Comparison of ENCODE assay signal across 17 cellular contexts in the genomic region with DNA sequence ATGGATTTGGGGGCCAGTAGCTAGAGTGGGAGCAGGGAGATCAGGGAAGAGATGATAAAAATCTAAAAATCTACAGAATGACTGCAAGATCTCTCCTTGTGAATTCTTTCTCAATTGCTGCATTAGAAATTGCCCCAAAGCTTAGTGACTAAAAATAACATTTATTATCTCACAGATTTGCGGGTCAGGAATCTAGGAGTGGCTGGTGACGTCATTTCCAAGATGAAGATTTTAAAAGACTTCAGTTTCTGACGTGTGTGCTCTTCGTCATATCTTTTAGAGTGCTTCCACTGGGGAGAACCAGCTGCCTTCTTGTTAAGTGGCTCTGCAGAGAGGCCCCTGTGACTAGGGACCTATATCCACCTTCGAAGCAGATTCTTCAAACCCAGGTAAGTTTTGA.
DNase-seq lines count a peak whose midpoint lies in the region; ATAC-seq and TF ChIP-seq lines count a peak whose summit lies in the region.
"Had no signal": no experiment of that assay in that cellular context is flagged by ENCODE, and none has a peak within 500 bp of the region (broad histone marks: within the 10 kb centered on the region; RNA-seq: fewer than 3 reads in every experiment).

No MANE protein-coding gene starts in this region.

- no peak for ATAC-seq in IMR-90 (ENCODE audit: low read depth)
- no peak for ATAC-seq in GM21360 (IDR thresholded peaks at IDR 0.05; ENCODE audit: unreplicated experiment)
- no peak for ATAC-seq in GM21526 (IDR thresholded peaks at IDR 0.05; ENCODE audit: low FRiP score, unreplicated experiment)
- ATAC-seq: A549, Panc1, Right ventricle myocardium inferior had no signal

- no peak overlapping the region for H4K91ac ChIP-seq in IMR-90 (ENCODE audit: insufficient read depth, low read depth, low read length)

- H3K23ac ChIP-seq in IMR-90 (ENCODE audit: low read depth, low read length) = no peak overlapping the region

- no peak for TF ChIP-seq RAD21 in IMR-90 (IDR thresholded peaks at IDR 0.05; ENCODE audit: low read length)

- H3K79me1 ChIP-seq in IMR-90 (ENCODE audit: low read depth in 1 of 2, low read length in 2 of 2) = no peaks in the 10 kb centered on the region

- H2BK15ac ChIP-seq in IMR-90 (ENCODE audit: low read depth, low read length) = no peak overlapping the region

- no peak overlapping the region for H3K18ac ChIP-seq in IMR-90 (ENCODE audit: low read depth, low read length)

- peak; percentile 43 for DNase-seq in BJ (ENCODE audit: low read depth)
- peak; percentile 42 for DNase-seq in IMR-90
- DNase-seq in brain microvascular endothelial cell = peak; percentile 9
- DNase-seq in iris pigment epithelial cell (ENCODE audit: low read depth) = peak; percentile 32
- no peak for DNase-seq in H7
- no peak for DNase-seq in DMS79 (lab: John Stamatoyannopoulos, UW)
- DNase-seq: Calu3; CD4-positive, CD25-positive, alpha-beta regulatory T cell; DMS79 treated with DMSO at 0.1 percent for 48 hours; NCI-H1048; NCI-H1694; NCI-H774 had no signal

- H2BK20ac ChIP-seq in IMR-90 (ENCODE audit: low read depth, low read length) = no peak overlapping the region

- WGBS in IMR-90 (ENCODE audit: extremely low coverage in 2 of 2, insufficient read length in 1 of 2), 2 experiments = 84% methylated on average over 3 of the region's 5 CpGs; no CpG with 5 or more reads in 1 of the 2 experiments

- no peak for TF ChIP-seq POLR2A in IMR-90 (IDR thresholded peaks at IDR 0.05; ENCODE audit: low read depth, low read length)

- no TSS peak for BruUV-seq in IMR-90 (replicated peaks; lab: Mats Ljungman, UMichigan)

- intact Hi-C loops in IMR-90 (cut with micrococcal nuclease) = no loop called here

- no peaks in the 10 kb centered on the region for H3K36me3 ChIP-seq in BJ (ENCODE audit: control insufficient read depth, insufficient read depth, low read length)
- no peaks in the 10 kb centered on the region for H3K36me3 ChIP-seq in IMR-90 (ENCODE audit: control insufficient read depth, insufficient read depth, low read length)
- H3K36me3 ChIP-seq in brain microvascular endothelial cell (replicated peaks) = no peaks in the 10 kb centered on the region
- no peaks in the 10 kb centered on the region for H3K36me3 ChIP-seq in H7 (replicated peaks; ENCODE audit: control insufficient read depth, insufficient read depth, low read length)

- no peak overlapping the region for H2AFZ ChIP-seq in IMR-90 (replicated peaks; ENCODE audit: low read length, poor library complexity)

- POLR2A ChIA-PET in BJ (lab: Charles Lee) = no interaction called here
- POLR2A ChIA-PET in IMR-90 (lab: Charles Lee; ENCODE audit: unreplicated experiment) = no interaction called here

- dilution Hi-C loops in IMR-90 (cut with HindIII; ENCODE audit: low sequenced_read_pairs, unreplicated experiment) = no loop called here

- H3K27ac ChIP-seq in IMR-90 (ENCODE audit: insufficient read depth, low read length) = no peak overlapping the region
- no peak overlapping the region for H3K27ac ChIP-seq in brain microvascular endothelial cell
- H3K27ac ChIP-seq: A549 had no signal

- TF ChIP-seq CTCF in BJ (IDR thresholded peaks at IDR 0.05; ENCODE audit: insufficient read depth, low read depth, low read length) (no peak), IMR-90 (conservative IDR thresholded peaks at IDR 0.05; ENCODE audit: low read depth, low read length) (no peak), brain microvascular endothelial cell (IDR thresholded peaks at IDR 0.05; ENCODE audit: low read depth, low read length, missing control alignments) (no peak)

- no peaks in the 10 kb centered on the region for H4K20me1 ChIP-seq in IMR-90 (ENCODE audit: insufficient read depth, low read length)

- H3K4me1 ChIP-seq in IMR-90 (ENCODE audit: control insufficient read depth, insufficient read depth, low read length) = peaks cover 5% of the 10 kb centered on the region; the same call in 1 of the 2 replicates
- H3K4me1 ChIP-seq: A549 had no signal

- H2BK5ac ChIP-seq in IMR-90 (ENCODE audit: low read depth, low read length, poor library complexity, severe bottlenecking) = no peak overlapping the region

- CTCF ChIA-PET in BJ (lab: Yijun Ruan, JAX) (interaction anchor here (0.7 kb wide), 1 partner anchor 15 kb away, joined by 3 read pairs; no protein-coding TSS in a partner anchor), IMR-90 (lab: Yijun Ruan, JAX) (interaction anchor here (0.6 kb wide), 1 partner anchor 24 kb away, joined by 3 read pairs; no protein-coding TSS in a partner anchor)

- no peak overlapping the region for H2AK5ac ChIP-seq in IMR-90 (ENCODE audit: low read depth, low read length)

- in situ Hi-C loops in IMR-90 (cut with MboI; ENCODE audit: low sequenced_read_pairs) = no loop called here
- in situ Hi-C loops in brain microvascular endothelial cell (cut with HindIII; ENCODE audit: low pct_ligation_motif_present, low sequenced_read_pairs) = no loop called here

- no peak overlapping the region for H2BK120ac ChIP-seq in IMR-90 (ENCODE audit: low read depth, low read length)

- no peaks in the 10 kb centered on the region for H3K9me1 ChIP-seq in IMR-90 (ENCODE audit: insufficient read depth, low read length)

- no peak overlapping the region for H4K5ac ChIP-seq in IMR-90 (ENCODE audit: low read depth, low read length)

- H3K56ac ChIP-seq in IMR-90 (ENCODE audit: extremely low read depth, insufficient read depth, low read length) = no peak overlapping the region

- H3K9ac ChIP-seq in IMR-90 (ENCODE audit: low read depth, low read length) = no peak overlapping the region

- no peak overlapping the region for H4K8ac ChIP-seq in IMR-90 (ENCODE audit: low read depth in 2 of 2, low read length in 2 of 2)

- H3K27me3 ChIP-seq in BJ (ENCODE audit: control insufficient read depth, insufficient read depth, low read length) = no peaks in the 10 kb centered on the region
- H3K27me3 ChIP-seq in IMR-90 (ENCODE audit: control insufficient read depth, insufficient read depth, low read length) = no peaks in the 10 kb centered on the region
- H3K27me3 ChIP-seq in brain microvascular endothelial cell (replicated peaks) = no peaks in the 10 kb centered on the region
- H3K27me3 ChIP-seq in H7 (ENCODE audit: control insufficient read depth, insufficient read depth, low read length) = no peaks in the 10 kb centered on the region

- H3K14ac ChIP-seq in IMR-90 (replicated peaks; ENCODE audit: low read depth, low read length) = no peak overlapping the region

- no peaks in the 10 kb centered on the region for H3K9me3 ChIP-seq in IMR-90 (ENCODE audit: control insufficient read depth, insufficient read depth, low read length)
- H3K9me3 ChIP-seq: A549 had no signal

- no peak overlapping the region for H2AK9ac ChIP-seq in IMR-90 (replicated peaks; ENCODE audit: low read depth, low read length, poor library complexity)

- H3K4me3 ChIP-seq in BJ (ENCODE audit: low read depth, low read length) (no peak overlapping the region), IMR-90 (ENCODE audit: insufficient read depth, low read depth, low read length) (no peak overlapping the region), brain microvascular endothelial cell (ENCODE audit: low read depth, low read length) (no peak overlapping the region), H7 (ENCODE audit: insufficient read depth, low read depth, low read length) (no peak overlapping the region)
- H3K4me3 ChIP-seq: A549 had no signal

- H3K4me2 ChIP-seq in IMR-90 (ENCODE audit: low read depth, low read length) = no peak overlapping the region
- H3K4me2 ChIP-seq: A549 had no signal

- H3K4ac ChIP-seq in IMR-90 (ENCODE audit: low read depth, low read length) = no peak overlapping the region

TF ChIP-seq in IMR-90, 13 proteins besides CTCF, POLR2A, EP300 and RAD21:
- TF ChIP-seq CHD1 (IDR thresholded peaks at IDR 0.05; ENCODE audit: low read depth, low read length) (no peak), MAZ (IDR thresholded peaks at IDR 0.05; ENCODE audit: borderline replicate concordance, low read depth, low read length) (no peak), MAFK (IDR thresholded peaks at IDR 0.05; ENCODE audit: low read depth, low read length) (no peak), SMC3 (IDR thresholded peaks at IDR 0.05; ENCODE audit: low read depth, low read length) (no peak), MXI1 (IDR thresholded peaks at IDR 0.05; ENCODE audit: borderline replicate concordance, low read depth, low read length) (no peak), USF2 (IDR thresholded peaks at IDR 0.05; ENCODE audit: low read depth, low read length) (no peak), BHLHE40 (IDR thresholded peaks at IDR 0.05; ENCODE audit: low read depth, low read length) (no peak), RCOR1 (IDR thresholded peaks at IDR 0.05; ENCODE audit: insufficient replicate concordance, low read length) (no peak), NFE2L2 (IDR thresholded peaks at IDR 0.05; ENCODE audit: low read depth, low read length) (no peak), RFX5 (IDR thresholded peaks at IDR 0.05; ENCODE audit: low read depth, low read length) (no peak), CEBPB (IDR thresholded peaks at IDR 0.05; ENCODE audit: low read depth, low read length) (no peak)
- TF ChIP-seq, protein P1, sequence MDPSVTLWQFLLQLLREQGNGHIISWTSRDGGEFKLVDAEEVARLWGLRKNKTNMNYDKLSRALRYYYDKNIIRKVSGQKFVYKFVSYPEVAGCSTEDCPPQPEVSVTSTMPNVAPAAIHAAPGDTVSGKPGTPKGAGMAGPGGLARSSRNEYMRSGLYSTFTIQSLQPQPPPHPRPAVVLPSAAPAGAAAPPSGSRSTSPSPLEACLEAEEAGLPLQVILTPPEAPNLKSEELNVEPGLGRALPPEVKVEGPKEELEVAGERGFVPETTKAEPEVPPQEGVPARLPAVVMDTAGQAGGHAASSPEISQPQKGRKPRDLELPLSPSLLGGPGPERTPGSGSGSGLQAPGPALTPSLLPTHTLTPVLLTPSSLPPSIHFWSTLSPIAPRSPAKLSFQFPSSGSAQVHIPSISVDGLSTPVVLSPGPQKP (IDR thresholded peaks at IDR 0.05; ENCODE audit: borderline replicate concordance, low read depth, low read length) = no peak

Comparison
In these comparisons a context has a peak if more than half of its experiments do, and no peak if none do; other contexts are left out.
1. DNase-seq: peak in BJ (single experiment), IMR-90 (single experiment), brain microvascular endothelial cell (single experiment) and iris pigment epithelial cell (single experiment); none in H7 (single experiment) and DMS79 (single experiment).